ENCODE assay signal across 23 cellular contexts in the genomic region with DNA sequence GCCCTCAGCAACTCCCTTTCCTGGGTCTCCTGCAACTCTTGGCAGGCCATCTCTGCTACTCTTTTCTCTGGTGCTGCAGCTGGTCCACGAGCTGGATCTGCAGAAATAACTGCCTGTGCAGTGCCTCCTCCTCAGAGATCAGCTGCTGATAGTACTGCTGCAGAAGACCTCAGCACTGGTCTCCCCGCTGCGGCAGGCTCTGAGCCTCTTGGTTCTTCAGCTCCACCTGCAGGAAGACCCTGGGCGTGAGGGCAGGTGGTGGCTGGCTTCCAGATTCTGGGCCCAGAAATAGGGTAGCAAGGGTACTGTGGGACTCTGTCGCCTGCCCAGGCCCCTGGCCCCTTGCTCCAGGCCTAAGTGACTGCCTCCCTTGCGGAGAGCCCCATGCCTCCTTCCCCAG.
"Had no signal": no experiment of that assay in that cellular context is flagged by ENCODE, and none has a peak within 500 bp of the region (broad histone marks: within the 10 kb centered on the region; RNA-seq: fewer than 3 reads in every experiment).

No MANE protein-coding gene starts in this region.

- H3K9ac ChIP-seq: parathyroid adenoma had no signal

- H3K27me3 ChIP-seq: colonic mucosa, testis, upper lobe of right lung had no signal

- H3K4me3 Mint-ChIP-seq: activated CD8-positive, alpha-beta T cell treated with anti-CD3 and anti-CD28 coated beads for 36 hours; activated T-cell treated with anti-CD3 and anti-CD28 coated beads, Interleukin-2, amount 50 U/mL, for 72 hours; naive thymus-derived CD8-positive, alpha-beta T cell; stimulated activated naive CD8-positive, alpha-beta T cell treated with anti-CD3 and anti-CD28 coated beads, Interleukin-15, Interleukin-2, amounts not matched to agents 100 ng/mL and 50 ng/mL, for 24 hours had no signal

- H3K36me3 Mint-ChIP-seq: activated naive CD4-positive, alpha-beta T cell treated with anti-CD3 and anti-CD28 coated beads, Interleukin-2, amount 50 U/mL, for 72 hours; naive thymus-derived CD8-positive, alpha-beta T cell had no signal

- H3K27ac Mint-ChIP-seq: activated CD8-positive, alpha-beta T cell treated with anti-CD3 and anti-CD28 coated beads for 36 hours; activated naive CD4-positive, alpha-beta T cell treated with anti-CD3 and anti-CD28 coated beads, Interleukin-2, amount 50 U/mL, for 72 hours; activated T-cell treated with anti-CD3 and anti-CD28 coated beads, Interleukin-2, amount 50 U/mL, for 72 hours; naive thymus-derived CD8-positive, alpha-beta T cell; stimulated activated naive CD8-positive, alpha-beta T cell treated with anti-CD3 and anti-CD28 coated beads, Interleukin-15, Interleukin-2, amounts not matched to agents 100 ng/mL and 50 ng/mL, for 24 hours had no signal

- H3K36me3 ChIP-seq: colonic mucosa, left ventricle myocardium inferior, upper lobe of right lung had no signal

- H3K79me2 ChIP-seq: parathyroid adenoma had no signal

- H3K9me3 Mint-ChIP-seq: activated CD8-positive, alpha-beta T cell treated with anti-CD3 and anti-CD28 coated beads for 36 hours; activated naive CD4-positive, alpha-beta T cell treated with anti-CD3 and anti-CD28 coated beads, Interleukin-2, amount 50 U/mL, for 72 hours; activated T-cell treated with anti-CD3 and anti-CD28 coated beads, Interleukin-2, amount 50 U/mL, for 72 hours; naive thymus-derived CD8-positive, alpha-beta T cell; stimulated activated naive CD8-positive, alpha-beta T cell treated with anti-CD3 and anti-CD28 coated beads, Interleukin-15, Interleukin-2, amounts not matched to agents 100 ng/mL and 50 ng/mL, for 24 hours had no signal

- H3K4me3 ChIP-seq: colonic mucosa, left ventricle myocardium inferior, testis, upper lobe of right lung had no signal

- DNase-seq: activated CD4-positive, alpha-beta T cell treated with anti-CD3 and anti-CD28 coated beads for 1 hour; activated CD8-positive, alpha-beta memory T cell treated with anti-CD3 and anti-CD28 coated beads, Interleukin-2, amount 50 U/mL, for 4 hours; activated CD8-positive, alpha-beta T cell treated with anti-CD3 and anti-CD28 coated beads for 36 hours; activated gamma-delta T cell; amniotic stem cell; caudate nucleus; colonic mucosa; effector CD4-positive, alpha-beta T cell; foreskin fibroblast; glutamatergic neuron; hypothalamus; left ventricle myocardium inferior; naive thymus-derived CD8-positive, alpha-beta T cell; stimulated activated CD4-positive, alpha-beta T cell treated with anti-CD3 and anti-CD28 coated beads, Interleukin-4, amount 100 ng/mL, for 4 hours; stimulated activated CD8-positive, alpha-beta memory T cell treated with anti-CD3 and anti-CD28 coated beads, Interleukin-4, amount 100 ng/mL, for 48 hours; T-helper 1 cell; T1000; testis; upper lobe of right lung had no signal

- ATAC-seq: activated CD8-positive, alpha-beta T cell treated with anti-CD3 and anti-CD28 coated beads for 36 hours; activated naive CD4-positive, alpha-beta T cell treated with anti-CD3 and anti-CD28 coated beads, Interleukin-2, amount 50 U/mL, for 72 hours; activated T-cell treated with anti-CD3 and anti-CD28 coated beads, Interleukin-2, amount 50 U/mL, for 72 hours; naive thymus-derived CD8-positive, alpha-beta T cell; upper lobe of right lung had no signal

- H3K27ac ChIP-seq: colonic mucosa, left ventricle myocardium inferior, parathyroid adenoma, testis, upper lobe of right lung had no signal

- H3K27me3 Mint-ChIP-seq: activated CD8-positive, alpha-beta T cell treated with anti-CD3 and anti-CD28 coated beads for 36 hours had no signal

- H3K4me1 ChIP-seq: colonic mucosa, left ventricle myocardium inferior, parathyroid adenoma, testis, upper lobe of right lung had no signal

- H3K9me3 ChIP-seq: colonic mucosa, left ventricle myocardium inferior, testis, upper lobe of right lung had no signal

- H2AFZ ChIP-seq: parathyroid adenoma had no signal
